In the genomic region with DNA sequence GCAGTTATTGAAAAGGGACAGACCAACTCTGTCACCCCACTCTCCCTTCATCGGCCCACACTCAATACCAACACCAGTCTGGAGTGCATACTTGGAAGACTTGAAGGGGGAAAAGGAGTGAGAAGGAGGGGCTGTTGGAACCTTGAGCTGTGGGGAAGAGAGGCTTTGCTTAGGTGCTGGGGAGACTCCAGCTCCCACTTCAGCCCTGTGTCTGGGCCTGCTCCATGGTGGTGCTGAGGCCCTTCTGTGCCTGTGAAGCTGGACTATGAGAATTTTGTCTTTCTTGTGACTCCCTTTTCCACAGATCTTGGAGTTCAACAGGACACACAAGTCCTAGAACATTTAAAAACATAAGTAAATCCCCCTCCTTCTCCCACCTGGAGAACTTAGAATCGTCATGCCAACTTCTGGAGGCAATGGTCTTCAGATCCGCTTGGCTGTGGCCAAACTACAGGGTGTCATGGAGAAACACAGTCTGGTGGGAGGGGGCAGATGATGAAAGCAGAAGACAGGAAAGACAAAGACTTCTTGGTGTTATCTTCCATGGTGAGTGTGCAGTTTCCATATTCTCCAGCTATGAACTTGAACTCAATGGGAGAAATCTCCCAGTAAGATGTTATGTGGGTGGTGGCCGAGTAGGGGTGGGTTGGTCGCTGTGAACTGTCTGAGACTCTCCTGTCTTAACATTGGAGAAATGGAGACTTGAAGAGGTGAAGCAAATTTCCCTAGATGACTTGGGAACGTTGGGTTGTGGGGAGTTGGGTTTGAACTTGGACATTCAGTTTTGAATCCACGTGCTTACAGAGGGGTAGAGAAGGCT, we compare ENCODE assay signal across 1 cellular context.
A peak's percentile ranks its signal among the peaks of the same experiment; 100 is the strongest.
TF ChIP-seq lines count a peak whose summit lies in the region.

No MANE protein-coding gene starts in this region.

TF ChIP-seq in K562, 482 proteins besides CTCF, POLR2A, EP300 and RAD21 (continued from another document and continues in another):
- TF ChIP-seq, protein P1, sequence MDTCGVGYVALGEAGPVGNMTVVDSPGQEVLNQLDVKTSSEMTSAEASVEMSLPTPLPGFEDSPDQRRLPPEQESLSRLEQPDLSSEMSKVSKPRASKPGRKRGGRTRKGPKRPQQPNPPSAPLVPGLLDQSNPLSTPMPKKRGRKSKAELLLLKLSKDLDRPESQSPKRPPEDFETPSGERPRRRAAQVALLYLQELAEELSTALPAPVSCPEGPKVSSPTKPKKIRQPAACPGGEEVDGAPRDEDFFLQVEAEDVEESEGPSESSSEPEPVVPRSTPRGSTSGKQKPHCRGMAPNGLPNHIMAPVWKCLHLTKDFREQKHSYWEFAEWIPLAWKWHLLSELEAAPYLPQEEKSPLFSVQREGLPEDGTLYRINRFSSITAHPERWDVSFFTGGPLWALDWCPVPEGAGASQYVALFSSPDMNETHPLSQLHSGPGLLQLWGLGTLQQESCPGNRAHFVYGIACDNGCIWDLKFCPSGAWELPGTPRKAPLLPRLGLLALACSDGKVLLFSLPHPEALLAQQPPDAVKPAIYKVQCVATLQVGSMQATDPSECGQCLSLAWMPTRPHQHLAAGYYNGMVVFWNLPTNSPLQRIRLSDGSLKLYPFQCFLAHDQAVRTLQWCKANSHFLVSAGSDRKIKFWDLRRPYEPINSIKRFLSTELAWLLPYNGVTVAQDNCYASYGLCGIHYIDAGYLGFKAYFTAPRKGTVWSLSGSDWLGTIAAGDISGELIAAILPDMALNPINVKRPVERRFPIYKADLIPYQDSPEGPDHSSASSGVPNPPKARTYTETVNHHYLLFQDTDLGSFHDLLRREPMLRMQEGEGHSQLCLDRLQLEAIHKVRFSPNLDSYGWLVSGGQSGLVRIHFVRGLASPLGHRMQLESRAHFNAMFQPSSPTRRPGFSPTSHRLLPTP (IDR thresholded peaks at IDR 0.05; ENCODE audit: borderline replicate concordance, extremely low read depth, insufficient read length) = no peak
- no peak for TF ChIP-seq PHF20 (IDR thresholded peaks at IDR 0.05; ENCODE audit: partially characterized antibody)
- no peak for TF ChIP-seq KLF16 (IDR thresholded peaks at IDR 0.05)
- TF ChIP-seq POU5F1 (IDR thresholded peaks at IDR 0.05; ENCODE audit: borderline replicate concordance, low read depth, low read length, partially characterized antibody) = no peak
- TF ChIP-seq ZNF347 (CRISPR knock-in tag; IDR thresholded peaks at IDR 0.05; ENCODE audit: low read depth) = no peak
- no peak for TF ChIP-seq TBL1XR1 (IDR thresholded peaks at IDR 0.05; ENCODE audit: low read length in 2 of 2)
- TF ChIP-seq ZBTB7A (IDR thresholded peaks at IDR 0.05; ENCODE audit: borderline replicate concordance, control insufficient read depth, low read depth, low read length) = no peak
- no peak for TF ChIP-seq U2AF1 (optimal IDR thresholded peaks at IDR 0.05; ENCODE audit: low read depth, low read length)
- TF ChIP-seq NFYB (IDR thresholded peaks at IDR 0.05; ENCODE audit: extremely low read depth, insufficient read length) = no peak
- peak; percentile 24; the same call in 1 of the 2 replicates for TF ChIP-seq KLF13 (tag; IDR thresholded peaks at IDR 0.05; ENCODE audit: borderline replicate concordance, low read depth)
- no peak for TF ChIP-seq ZNF23 (CRISPR knock-in tag; IDR thresholded peaks at IDR 0.05)
- no peak for TF ChIP-seq CC2D1A (IDR thresholded peaks at IDR 0.05)
- no peak for TF ChIP-seq CREB5 (CRISPR knock-in tag; IDR thresholded peaks at IDR 0.05)
- TF ChIP-seq, protein P2, sequence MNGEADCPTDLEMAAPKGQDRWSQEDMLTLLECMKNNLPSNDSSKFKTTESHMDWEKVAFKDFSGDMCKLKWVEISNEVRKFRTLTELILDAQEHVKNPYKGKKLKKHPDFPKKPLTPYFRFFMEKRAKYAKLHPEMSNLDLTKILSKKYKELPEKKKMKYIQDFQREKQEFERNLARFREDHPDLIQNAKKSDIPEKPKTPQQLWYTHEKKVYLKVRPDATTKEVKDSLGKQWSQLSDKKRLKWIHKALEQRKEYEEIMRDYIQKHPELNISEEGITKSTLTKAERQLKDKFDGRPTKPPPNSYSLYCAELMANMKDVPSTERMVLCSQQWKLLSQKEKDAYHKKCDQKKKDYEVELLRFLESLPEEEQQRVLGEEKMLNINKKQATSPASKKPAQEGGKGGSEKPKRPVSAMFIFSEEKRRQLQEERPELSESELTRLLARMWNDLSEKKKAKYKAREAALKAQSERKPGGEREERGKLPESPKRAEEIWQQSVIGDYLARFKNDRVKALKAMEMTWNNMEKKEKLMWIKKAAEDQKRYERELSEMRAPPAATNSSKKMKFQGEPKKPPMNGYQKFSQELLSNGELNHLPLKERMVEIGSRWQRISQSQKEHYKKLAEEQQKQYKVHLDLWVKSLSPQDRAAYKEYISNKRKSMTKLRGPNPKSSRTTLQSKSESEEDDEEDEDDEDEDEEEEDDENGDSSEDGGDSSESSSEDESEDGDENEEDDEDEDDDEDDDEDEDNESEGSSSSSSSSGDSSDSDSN (IDR thresholded peaks at IDR 0.05; ENCODE audit: borderline replicate concordance in 1 of 2, low read depth in 2 of 2, low read length in 2 of 2) = 0 out of 4 replicates have a peak, but pooled peaks of 1 of the 2 experiments have one; percentile 37
- peak; percentile 58; the same call in 1 of the 2 replicates for TF ChIP-seq MAFF (IDR thresholded peaks at IDR 0.05; ENCODE audit: low read length)
- TF ChIP-seq KAT7 (CRISPR knock-in tag; IDR thresholded peaks at IDR 0.05; ENCODE audit: borderline replicate concordance) = no peak
- TF ChIP-seq HDAC6 (IDR thresholded peaks at IDR 0.05; ENCODE audit: low read depth, low read length) = no peak
- TF ChIP-seq KDM1A (IDR thresholded peaks at IDR 0.05) = no peak
- no peak; the same call in 1 of the 2 replicates for TF ChIP-seq ZNF41 (CRISPR knock-in tag; conservative IDR thresholded peaks at IDR 0.05)
- no peak for TF ChIP-seq RUNX1 (IDR thresholded peaks at IDR 0.05; ENCODE audit: low read depth)
- no peak for TF ChIP-seq CHD4 (IDR thresholded peaks at IDR 0.05; ENCODE audit: insufficient read depth, insufficient replicate concordance, low read depth, low read length, poor library complexity, severe bottlenecking)
- TF ChIP-seq POLR3A (IDR thresholded peaks at IDR 0.05; ENCODE audit: borderline replicate concordance, extremely low read depth, insufficient read depth, insufficient read length) = no peak
- no peak for TF ChIP-seq NCOA6 (IDR thresholded peaks at IDR 0.05)
- no peak for TF ChIP-seq MBD2 (IDR thresholded peaks at IDR 0.05; ENCODE audit: borderline replicate concordance, low read depth)
- TF ChIP-seq ZNF395 (CRISPR knock-in tag; IDR thresholded peaks at IDR 0.05) = peak; percentile 95
- TF ChIP-seq ZNF224 (CRISPR knock-in tag; IDR thresholded peaks at IDR 0.05) = no peak
- no peak for TF ChIP-seq SETDB1 (IDR thresholded peaks at IDR 0.05; ENCODE audit: low read length)
- no peak for TF ChIP-seq PCBP2 (IDR thresholded peaks at IDR 0.05; ENCODE audit: low read depth, low read length, poor library complexity, severe bottlenecking)
- peak; percentile 93 for TF ChIP-seq C11orf30 (IDR thresholded peaks at IDR 0.05; ENCODE audit: low read depth)
- TF ChIP-seq ARNT (IDR thresholded peaks at IDR 0.05) = no peak
- TF ChIP-seq MCM2 (IDR thresholded peaks at IDR 0.05; ENCODE audit: low read depth) = no peak
- no peak for TF ChIP-seq ZNF436 (CRISPR knock-in tag; IDR thresholded peaks at IDR 0.05)
- TF ChIP-seq THAP12 (CRISPR knock-in tag; IDR thresholded peaks at IDR 0.05) = no peak
- TF ChIP-seq NCOA2 (IDR thresholded peaks at IDR 0.05; ENCODE audit: partially characterized antibody in 2 of 2) = no peak
- TF ChIP-seq ELF1 (tag; IDR thresholded peaks at IDR 0.05) = no peak
- no peak; the same call in 1 of the 2 replicates for TF ChIP-seq NR2C1 (IDR thresholded peaks at IDR 0.05)
- no peak; the same call in none of the 2 replicates for TF ChIP-seq NR2C1 (tag; IDR thresholded peaks at IDR 0.05)
- TF ChIP-seq, protein P3, sequence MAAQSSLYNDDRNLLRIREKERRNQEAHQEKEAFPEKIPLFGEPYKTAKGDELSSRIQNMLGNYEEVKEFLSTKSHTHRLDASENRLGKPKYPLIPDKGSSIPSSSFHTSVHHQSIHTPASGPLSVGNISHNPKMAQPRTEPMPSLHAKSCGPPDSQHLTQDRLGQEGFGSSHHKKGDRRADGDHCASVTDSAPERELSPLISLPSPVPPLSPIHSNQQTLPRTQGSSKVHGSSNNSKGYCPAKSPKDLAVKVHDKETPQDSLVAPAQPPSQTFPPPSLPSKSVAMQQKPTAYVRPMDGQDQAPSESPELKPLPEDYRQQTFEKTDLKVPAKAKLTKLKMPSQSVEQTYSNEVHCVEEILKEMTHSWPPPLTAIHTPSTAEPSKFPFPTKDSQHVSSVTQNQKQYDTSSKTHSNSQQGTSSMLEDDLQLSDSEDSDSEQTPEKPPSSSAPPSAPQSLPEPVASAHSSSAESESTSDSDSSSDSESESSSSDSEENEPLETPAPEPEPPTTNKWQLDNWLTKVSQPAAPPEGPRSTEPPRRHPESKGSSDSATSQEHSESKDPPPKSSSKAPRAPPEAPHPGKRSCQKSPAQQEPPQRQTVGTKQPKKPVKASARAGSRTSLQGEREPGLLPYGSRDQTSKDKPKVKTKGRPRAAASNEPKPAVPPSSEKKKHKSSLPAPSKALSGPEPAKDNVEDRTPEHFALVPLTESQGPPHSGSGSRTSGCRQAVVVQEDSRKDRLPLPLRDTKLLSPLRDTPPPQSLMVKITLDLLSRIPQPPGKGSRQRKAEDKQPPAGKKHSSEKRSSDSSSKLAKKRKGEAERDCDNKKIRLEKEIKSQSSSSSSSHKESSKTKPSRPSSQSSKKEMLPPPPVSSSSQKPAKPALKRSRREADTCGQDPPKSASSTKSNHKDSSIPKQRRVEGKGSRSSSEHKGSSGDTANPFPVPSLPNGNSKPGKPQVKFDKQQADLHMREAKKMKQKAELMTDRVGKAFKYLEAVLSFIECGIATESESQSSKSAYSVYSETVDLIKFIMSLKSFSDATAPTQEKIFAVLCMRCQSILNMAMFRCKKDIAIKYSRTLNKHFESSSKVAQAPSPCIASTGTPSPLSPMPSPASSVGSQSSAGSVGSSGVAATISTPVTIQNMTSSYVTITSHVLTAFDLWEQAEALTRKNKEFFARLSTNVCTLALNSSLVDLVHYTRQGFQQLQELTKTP (IDR thresholded peaks at IDR 0.05; ENCODE audit: low read depth in 1 of 2, partially characterized antibody in 2 of 2) = peak in 1 of 2 experiments; percentile 52
- TF ChIP-seq, protein P4, sequence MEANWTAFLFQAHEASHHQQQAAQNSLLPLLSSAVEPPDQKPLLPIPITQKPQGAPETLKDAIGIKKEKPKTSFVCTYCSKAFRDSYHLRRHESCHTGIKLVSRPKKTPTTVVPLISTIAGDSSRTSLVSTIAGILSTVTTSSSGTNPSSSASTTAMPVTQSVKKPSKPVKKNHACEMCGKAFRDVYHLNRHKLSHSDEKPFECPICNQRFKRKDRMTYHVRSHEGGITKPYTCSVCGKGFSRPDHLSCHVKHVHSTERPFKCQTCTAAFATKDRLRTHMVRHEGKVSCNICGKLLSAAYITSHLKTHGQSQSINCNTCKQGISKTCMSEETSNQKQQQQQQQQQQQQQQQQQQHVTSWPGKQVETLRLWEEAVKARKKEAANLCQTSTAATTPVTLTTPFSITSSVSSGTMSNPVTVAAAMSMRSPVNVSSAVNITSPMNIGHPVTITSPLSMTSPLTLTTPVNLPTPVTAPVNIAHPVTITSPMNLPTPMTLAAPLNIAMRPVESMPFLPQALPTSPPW (CRISPR knock-in tag; IDR thresholded peaks at IDR 0.05) = peak; percentile 62
- TF ChIP-seq, protein P5, sequence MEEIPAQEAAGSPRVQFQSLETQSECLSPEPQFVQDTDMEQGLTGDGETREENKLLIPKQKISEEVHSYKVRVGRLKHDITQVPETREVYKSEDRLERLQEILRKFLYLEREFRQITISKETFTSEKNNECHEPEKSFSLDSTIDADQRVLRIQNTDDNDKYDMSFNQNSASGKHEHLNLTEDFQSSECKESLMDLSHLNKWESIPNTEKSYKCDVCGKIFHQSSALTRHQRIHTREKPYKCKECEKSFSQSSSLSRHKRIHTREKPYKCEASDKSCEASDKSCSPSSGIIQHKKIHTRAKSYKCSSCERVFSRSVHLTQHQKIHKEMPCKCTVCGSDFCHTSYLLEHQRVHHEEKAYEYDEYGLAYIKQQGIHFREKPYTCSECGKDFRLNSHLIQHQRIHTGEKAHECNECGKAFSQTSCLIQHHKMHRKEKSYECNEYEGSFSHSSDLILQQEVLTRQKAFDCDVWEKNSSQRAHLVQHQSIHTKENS (CRISPR knock-in tag; IDR thresholded peaks at IDR 0.05) = no peak
